Comparison of ENCODE assay signal across 1 cellular context in the genomic region with DNA sequence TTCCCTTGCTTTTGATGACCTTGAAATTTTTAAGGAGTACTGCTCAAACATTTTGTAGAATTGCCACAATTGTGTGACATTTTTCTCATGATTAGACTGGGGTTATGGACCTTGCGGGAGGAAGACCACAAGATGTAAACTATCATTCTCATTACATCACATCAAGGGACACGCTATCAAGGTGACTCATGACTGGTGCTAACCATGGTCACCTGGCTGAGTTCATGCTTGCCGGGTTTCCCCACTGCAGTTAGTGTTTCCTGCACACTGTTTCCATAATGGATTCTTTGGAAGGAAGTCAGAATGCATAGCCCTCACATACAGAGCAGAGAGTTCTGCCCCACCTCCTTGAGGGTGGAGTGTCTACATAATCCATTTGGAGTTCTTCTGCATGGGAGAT.
TF ChIP-seq lines count a peak whose summit lies in the region.

No MANE protein-coding gene starts in this region.

TF ChIP-seq in WTC11, 78 proteins besides CTCF, POLR2A, EP300 and RAD21 (continued from another document):
- TF ChIP-seq, protein P1, sequence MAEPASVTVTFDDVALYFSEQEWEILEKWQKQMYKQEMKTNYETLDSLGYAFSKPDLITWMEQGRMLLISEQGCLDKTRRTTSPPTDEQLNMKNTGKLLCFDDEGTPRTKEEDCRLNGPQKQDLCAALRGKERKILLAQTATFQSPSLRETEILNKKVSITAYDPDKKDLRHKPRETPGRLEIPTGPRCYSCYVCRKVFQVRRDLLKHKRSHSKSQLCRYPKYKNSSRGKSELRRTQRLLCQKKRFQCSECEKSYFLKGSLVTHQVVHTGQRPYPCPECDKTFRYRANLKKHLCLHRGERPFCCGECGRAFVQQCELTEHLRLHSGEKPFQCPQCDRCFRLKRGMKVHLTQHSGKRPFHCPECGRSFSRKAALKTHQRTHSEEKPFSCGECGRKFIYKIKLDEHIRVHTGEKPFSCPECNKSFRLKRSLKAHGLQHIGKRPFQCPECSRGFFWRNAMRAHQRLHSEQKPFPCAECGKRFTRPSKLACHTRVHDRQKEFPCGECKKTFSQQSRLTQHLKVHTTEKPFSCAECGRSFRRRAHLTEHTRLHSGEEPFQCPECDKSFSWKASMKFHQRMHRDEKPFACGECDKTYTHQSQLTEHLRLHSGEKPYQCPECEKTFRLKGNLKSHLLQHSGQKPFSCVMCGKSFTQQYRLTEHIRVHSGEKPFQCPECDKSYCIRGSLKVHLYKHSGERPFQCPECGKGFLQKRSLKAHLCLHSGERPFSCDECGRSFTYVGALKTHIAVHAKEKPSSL (CRISPR knock-in tag; conservative IDR thresholded peaks at IDR 0.05) = no peak
- TF ChIP-seq NFE2L1 (CRISPR knock-in tag; IDR thresholded peaks at IDR 0.05) (no peak), NFYB (CRISPR knock-in tag; conservative IDR thresholded peaks at IDR 0.05; ENCODE audit: low read depth) (no peak), TCF7 (CRISPR knock-in tag; IDR thresholded peaks at IDR 0.05; ENCODE audit: low read depth) (no peak), ESRRA (CRISPR knock-in tag; IDR thresholded peaks at IDR 0.05; ENCODE audit: borderline replicate concordance) (no peak), NR2C2 (CRISPR knock-in tag; IDR thresholded peaks at IDR 0.05) (no peak), ETV6 (CRISPR knock-in tag; IDR thresholded peaks at IDR 0.05) (no peak)
- TF ChIP-seq, protein P2, sequence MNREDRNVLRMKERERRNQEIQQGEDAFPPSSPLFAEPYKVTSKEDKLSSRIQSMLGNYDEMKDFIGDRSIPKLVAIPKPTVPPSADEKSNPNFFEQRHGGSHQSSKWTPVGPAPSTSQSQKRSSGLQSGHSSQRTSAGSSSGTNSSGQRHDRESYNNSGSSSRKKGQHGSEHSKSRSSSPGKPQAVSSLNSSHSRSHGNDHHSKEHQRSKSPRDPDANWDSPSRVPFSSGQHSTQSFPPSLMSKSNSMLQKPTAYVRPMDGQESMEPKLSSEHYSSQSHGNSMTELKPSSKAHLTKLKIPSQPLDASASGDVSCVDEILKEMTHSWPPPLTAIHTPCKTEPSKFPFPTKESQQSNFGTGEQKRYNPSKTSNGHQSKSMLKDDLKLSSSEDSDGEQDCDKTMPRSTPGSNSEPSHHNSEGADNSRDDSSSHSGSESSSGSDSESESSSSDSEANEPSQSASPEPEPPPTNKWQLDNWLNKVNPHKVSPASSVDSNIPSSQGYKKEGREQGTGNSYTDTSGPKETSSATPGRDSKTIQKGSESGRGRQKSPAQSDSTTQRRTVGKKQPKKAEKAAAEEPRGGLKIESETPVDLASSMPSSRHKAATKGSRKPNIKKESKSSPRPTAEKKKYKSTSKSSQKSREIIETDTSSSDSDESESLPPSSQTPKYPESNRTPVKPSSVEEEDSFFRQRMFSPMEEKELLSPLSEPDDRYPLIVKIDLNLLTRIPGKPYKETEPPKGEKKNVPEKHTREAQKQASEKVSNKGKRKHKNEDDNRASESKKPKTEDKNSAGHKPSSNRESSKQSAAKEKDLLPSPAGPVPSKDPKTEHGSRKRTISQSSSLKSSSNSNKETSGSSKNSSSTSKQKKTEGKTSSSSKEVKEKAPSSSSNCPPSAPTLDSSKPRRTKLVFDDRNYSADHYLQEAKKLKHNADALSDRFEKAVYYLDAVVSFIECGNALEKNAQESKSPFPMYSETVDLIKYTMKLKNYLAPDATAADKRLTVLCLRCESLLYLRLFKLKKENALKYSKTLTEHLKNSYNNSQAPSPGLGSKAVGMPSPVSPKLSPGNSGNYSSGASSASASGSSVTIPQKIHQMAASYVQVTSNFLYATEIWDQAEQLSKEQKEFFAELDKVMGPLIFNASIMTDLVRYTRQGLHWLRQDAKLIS (CRISPR knock-in tag; IDR thresholded peaks at IDR 0.05; ENCODE audit: borderline replicate concordance) = no peak
- TF ChIP-seq, protein P3, sequence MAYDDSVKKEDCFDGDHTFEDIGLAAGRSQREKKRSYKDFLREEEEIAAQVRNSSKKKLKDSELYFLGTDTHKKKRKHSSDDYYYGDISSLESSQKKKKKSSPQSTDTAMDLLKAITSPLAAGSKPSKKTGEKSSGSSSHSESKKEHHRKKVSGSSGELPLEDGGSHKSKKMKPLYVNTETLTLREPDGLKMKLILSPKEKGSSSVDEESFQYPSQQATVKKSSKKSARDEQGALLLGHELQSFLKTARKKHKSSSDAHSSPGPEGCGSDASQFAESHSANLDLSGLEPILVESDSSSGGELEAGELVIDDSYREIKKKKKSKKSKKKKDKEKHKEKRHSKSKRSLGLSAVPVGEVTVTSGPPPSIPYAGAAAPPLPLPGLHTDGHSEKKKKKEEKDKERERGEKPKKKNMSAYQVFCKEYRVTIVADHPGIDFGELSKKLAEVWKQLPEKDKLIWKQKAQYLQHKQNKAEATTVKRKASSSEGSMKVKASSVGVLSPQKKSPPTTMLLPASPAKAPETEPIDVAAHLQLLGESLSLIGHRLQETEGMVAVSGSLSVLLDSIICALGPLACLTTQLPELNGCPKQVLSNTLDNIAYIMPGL (CRISPR knock-in tag; IDR thresholded peaks at IDR 0.05) = no peak
